In genomic region chr5:177434437-177434836, GRCh38 we compare ENCODE assay signal across 13 cellular contexts. TPM values are rescaled to one million over a fixed set of nuclear protein-coding genes. Genes with fewer than 3 reads are reported as not detected.
A peak's percentile ranks its signal among the peaks of the same experiment; 100 is the strongest.
DNase-seq lines count a peak whose midpoint lies in the region; ATAC-seq and TF ChIP-seq lines count a peak whose summit lies in the region.
"Had no signal": no experiment of that assay in that cellular context is flagged by ENCODE, and none has a peak within 500 bp of the region (broad histone marks: within the 10 kb centered on the region; RNA-seq: fewer than 3 reads in every experiment).

No MANE protein-coding gene starts in this region.

- no TSS peak for BruUV-seq in A673 (replicated peaks; lab: Mats Ljungman, UMichigan)

- no peaks in the 10 kb centered on the region for H3K27me3 ChIP-seq in right atrium auricular region
- H3K27me3 ChIP-seq in A673 (replicated peaks; ENCODE audit: insufficient read depth, low read depth, low read length, poor library complexity): no peaks in the 10 kb centered on the region

- DNase-seq in Right ventricle myocardium inferior (ENCODE audit: missing footprints): peak; percentile 51
- DNase-seq in right atrium auricular region (ENCODE audit: low spot score): no peak
- peak; percentile 85 for DNase-seq in activated CD4-positive, alpha-beta memory T cell treated with anti-CD3 and anti-CD28 coated beads for 36 hours
- peak; percentile 49 for DNase-seq in effector CD4-positive, alpha-beta T cell
- DNase-seq in stimulated activated naive CD8-positive, alpha-beta T cell treated with anti-CD3 and anti-CD28 coated beads, Interleukin-15, Interleukin-2, amounts not matched to agents 100 U/mL and 50 U/mL, for 24 hours: peak; percentile 66
- no peak for DNase-seq in cerebellum (ENCODE audit: low spot score)
- DNase-seq in A673 (ENCODE audit: low spot score): no peak
- DNase-seq: amygdala, glutamatergic neuron, mammary epithelial cell, NCI-H187 treated with DMSO at 0.1 percent for 48 hours had no signal

- TF ChIP-seq CTCF in right atrium auricular region (IDR thresholded peaks at IDR 0.05): no peak
- no peak for TF ChIP-seq CTCF in A673 (conservative IDR thresholded peaks at IDR 0.05; ENCODE audit: low read depth, low read length)

- H3K9me3 ChIP-seq in right atrium auricular region: no peaks in the 10 kb centered on the region
- H3K9me3 ChIP-seq in A673 (ENCODE audit: low read depth, low read length, poor library complexity, severe bottlenecking): no peaks in the 10 kb centered on the region

- H3K27ac ChIP-seq in right atrium auricular region: no peak overlapping the region
- no peak overlapping the region for H3K27ac ChIP-seq in A673 (ENCODE audit: low read depth, low read length, poor library complexity, severe bottlenecking)

- POLR2A ChIA-PET in activated CD4-positive, alpha-beta memory T cell treated with anti-CD3 and anti-CD28 coated beads for 36 hours (lab: Charles Lee): interaction anchor here (1.2 to 10.6 kb wide), 5 partner anchors 9 to 45 kb away, joined by 3 to 319 read pairs (median 7); partner anchors contain the start of gene PRR7
- POLR2A ChIA-PET in A673 (lab: Charles Lee; ENCODE audit: low non-redundant PET): no interaction called here

- H3K4me3 ChIP-seq in right atrium auricular region (no peak overlapping the region), A673 (ENCODE audit: low read depth, low read length, poor library complexity, severe bottlenecking) (no peak overlapping the region)

- CTCF ChIA-PET in activated CD4-positive, alpha-beta memory T cell treated with anti-CD3 and anti-CD28 coated beads for 36 hours (lab: Charles Lee): interaction anchor here (1.0 to 15.3 kb wide), 7 partner anchors 9 to 125 kb away, joined by 3 to 220 read pairs (median 42); partner anchors contain the start of genes PFN3 and PRR7
- CTCF ChIA-PET in A673 (lab: Charles Lee): no interaction called here

- H3K36me3 ChIP-seq in right atrium auricular region (peaks cover 64% of the 10 kb centered on the region), A673 (ENCODE audit: insufficient read depth, low read length, poor library complexity, severe bottlenecking) (peaks cover 26% of the 10 kb centered on the region)

- no peaks in the 10 kb centered on the region for H3K9me3 Mint-ChIP-seq in activated CD4-positive, alpha-beta memory T cell treated with anti-CD3 and anti-CD28 coated beads for 36 hours

- intact Hi-C loops in Right ventricle myocardium inferior (cut with DNase I): no loop called here
- intact Hi-C loops in activated CD4-positive, alpha-beta memory T cell treated with anti-CD3 and anti-CD28 coated beads for 36 hours (cut with micrococcal nuclease): loop anchor here (1.0 kb wide), 2 partner anchors 8 to 10 kb away; partner anchors contain the start of gene GRK6
- intact Hi-C loops in A673 (cut with micrococcal nuclease; ENCODE audit: unreplicated experiment): no loop called here

- peaks cover 0 to 7% of the 10 kb centered on the region in 2 donors for H3K4me1 ChIP-seq in right atrium auricular region
- no peaks in the 10 kb centered on the region for H3K4me1 ChIP-seq in A673 (ENCODE audit: insufficient read depth, low read length, poor library complexity, severe bottlenecking)

- peak overlapping the region; percentile 97 for H3K27ac Mint-ChIP-seq in activated CD4-positive, alpha-beta memory T cell treated with anti-CD3 and anti-CD28 coated beads for 36 hours

- no peaks in the 10 kb centered on the region for H3K27me3 Mint-ChIP-seq in activated CD4-positive, alpha-beta memory T cell treated with anti-CD3 and anti-CD28 coated beads for 36 hours

- no peak for ATAC-seq in Right ventricle myocardium inferior
- ATAC-seq in stimulated activated naive CD8-positive, alpha-beta T cell treated with anti-CD3 and anti-CD28 coated beads, Interleukin-15, Interleukin-2, amounts not matched to agents 100 U/mL and 50 U/mL, for 24 hours: peak; percentile 65
- ATAC-seq in HG02973 (IDR thresholded peaks at IDR 0.05; ENCODE audit: unreplicated experiment): no peak

- H3K4me3 Mint-ChIP-seq in activated CD4-positive, alpha-beta memory T cell treated with anti-CD3 and anti-CD28 coated beads for 36 hours: peak overlapping the region; percentile 37

- H3K36me3 Mint-ChIP-seq in activated CD4-positive, alpha-beta memory T cell treated with anti-CD3 and anti-CD28 coated beads for 36 hours: peaks cover 71% of the 10 kb centered on the region

- H3K4me1 Mint-ChIP-seq in activated CD4-positive, alpha-beta memory T cell treated with anti-CD3 and anti-CD28 coated beads for 36 hours (ENCODE audit: low read depth): peaks cover 79% of the 10 kb centered on the region

RNA-seq across cellular contexts. Expression of gene GRK6, which starts 8.0 kb away (rescaled TPM):
- total RNA-seq in Right ventricle myocardium inferior (18.1 TPM), right atrium auricular region (10 to 100 TPM in 1 of 2 donors, 1 to 10 TPM in 1; 9.9 to 14.1 TPM), cerebellum (16.2 TPM), A673 (2021) (32.1 and 38.1 TPM in 2 replicates)
- 100 to 1,000 TPM; 177 to 178 TPM for total RNA-seq in activated CD4-positive, alpha-beta memory T cell treated with anti-CD3 and anti-CD28 coated beads for 36 hours

RNA-seq across cellular contexts. Expression of gene PRR7, which starts 12.2 kb away (rescaled TPM):
- total RNA-seq in Right ventricle myocardium inferior (1.4 TPM), right atrium auricular region (1 to 10 TPM in 1 of 2 donors, under 1 TPM in 1; 0.90 to 1.1 TPM), cerebellum (5.9 TPM), A673 (2021) (3.0 and 5.3 TPM in 2 replicates)
- 10 to 100 TPM; 13.3 to 13.6 TPM for total RNA-seq in activated CD4-positive, alpha-beta memory T cell treated with anti-CD3 and anti-CD28 coated beads for 36 hours

RNA-seq across cellular contexts. Expression of gene F12, which starts 25.1 kb away (rescaled TPM):
- total RNA-seq in Right ventricle myocardium inferior (not detected), right atrium auricular region (under 1 TPM in 1 of 2 donors, not detected in 1; 0.43 TPM), cerebellum (3.3 TPM), A673 (2021) (0.81 TPM in 1 of 2 replicates, not detected in the other)
- 1 to 10 TPM; 5.1 to 5.9 TPM for total RNA-seq in activated CD4-positive, alpha-beta memory T cell treated with anti-CD3 and anti-CD28 coated beads for 36 hours

RNA-seq across cellular contexts. Expression of gene PFN3, which starts 34.0 kb away (rescaled TPM):
- not detected for total RNA-seq in Right ventricle myocardium inferior
- total RNA-seq in right atrium auricular region: not detected
- total RNA-seq in activated CD4-positive, alpha-beta memory T cell treated with anti-CD3 and anti-CD28 coated beads for 36 hours: not detected
- not detected for total RNA-seq in cerebellum
- total RNA-seq in A673 (2021): not detected in 2 replicates
- total RNA-seq: mammary epithelial cell, renal cortical epithelial cell had no signal

RNA-seq across cellular contexts. Expression of gene DBN1, which starts 39.0 kb away (rescaled TPM):
- total RNA-seq in Right ventricle myocardium inferior (32.2 TPM), right atrium auricular region (10 to 100 TPM; 25.0 to 47.2 TPM), cerebellum (139 TPM), A673 (2021) (271 and 286 TPM in 2 replicates)
- total RNA-seq in activated CD4-positive, alpha-beta memory T cell treated with anti-CD3 and anti-CD28 coated beads for 36 hours: 10 to 100 TPM; 12.1 to 15.9 TPM

Comparison
In these comparisons a context has a peak if more than half of its experiments do, and no peak if none do; other contexts are left out.
1. DNase-seq: peak in Right ventricle myocardium inferior (single experiment), activated CD4-positive, alpha-beta memory T cell treated with anti-CD3 and anti-CD28 coated beads for 36 hours (single experiment), effector CD4-positive, alpha-beta T cell (single experiment) and stimulated activated naive CD8-positive, alpha-beta T cell treated with anti-CD3 and anti-CD28 coated beads, Interleukin-15, Interleukin-2, amounts not matched to agents 100 U/mL and 50 U/mL, for 24 hours (single experiment); none in right atrium auricular region (single experiment), cerebellum (single experiment) and A673 (single experiment).